Comparison of ENCODE assay signal across 10 cellular contexts in the genomic region with DNA sequence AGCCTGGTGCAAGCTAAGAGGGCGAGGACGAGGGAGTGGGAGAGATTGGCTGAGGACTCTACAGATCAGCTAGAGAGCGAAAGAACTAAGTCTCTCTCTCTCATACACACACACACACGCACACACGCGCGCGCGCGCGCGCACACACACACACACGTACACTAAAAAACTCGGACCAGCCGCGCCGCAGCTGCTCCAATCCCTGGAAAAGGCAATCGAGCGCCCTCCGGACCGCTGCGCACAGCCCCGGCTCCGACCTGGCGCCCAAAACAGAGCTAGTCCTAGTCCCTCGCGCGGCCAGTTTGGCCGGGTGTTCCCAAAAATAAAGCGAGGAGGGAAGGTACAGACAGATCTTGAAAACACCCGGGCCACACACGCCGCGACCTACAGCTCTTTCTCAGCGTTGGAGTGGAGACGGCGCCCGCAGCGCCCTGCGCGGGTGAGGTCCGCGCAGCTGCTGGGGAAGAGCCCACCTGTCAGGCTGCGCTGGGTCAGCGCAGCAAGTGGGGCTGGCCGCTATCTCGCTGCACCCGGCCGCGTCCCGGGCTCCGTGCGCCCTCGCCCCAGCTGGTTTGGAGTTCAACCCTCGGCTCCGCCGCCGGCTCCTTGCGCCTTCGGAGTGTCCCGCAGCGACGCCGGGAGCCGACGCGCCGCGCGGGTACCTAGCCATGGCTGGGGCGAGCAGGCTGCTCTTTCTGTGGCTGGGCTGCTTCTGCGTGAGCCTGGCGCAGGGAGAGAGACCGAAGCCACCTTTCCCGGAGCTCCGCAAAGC. TPM values are rescaled to one million over a fixed set of nuclear protein-coding genes. Genes with fewer than 3 reads are reported as not detected.
DNase-seq lines count a peak whose midpoint lies in the region; ATAC-seq and TF ChIP-seq lines count a peak whose summit lies in the region.
"Had no signal": no experiment of that assay in that cellular context is flagged by ENCODE, and none has a peak within 500 bp of the region (broad histone marks: within the 10 kb centered on the region; RNA-seq: fewer than 3 reads in every experiment).

A gene with protein sequence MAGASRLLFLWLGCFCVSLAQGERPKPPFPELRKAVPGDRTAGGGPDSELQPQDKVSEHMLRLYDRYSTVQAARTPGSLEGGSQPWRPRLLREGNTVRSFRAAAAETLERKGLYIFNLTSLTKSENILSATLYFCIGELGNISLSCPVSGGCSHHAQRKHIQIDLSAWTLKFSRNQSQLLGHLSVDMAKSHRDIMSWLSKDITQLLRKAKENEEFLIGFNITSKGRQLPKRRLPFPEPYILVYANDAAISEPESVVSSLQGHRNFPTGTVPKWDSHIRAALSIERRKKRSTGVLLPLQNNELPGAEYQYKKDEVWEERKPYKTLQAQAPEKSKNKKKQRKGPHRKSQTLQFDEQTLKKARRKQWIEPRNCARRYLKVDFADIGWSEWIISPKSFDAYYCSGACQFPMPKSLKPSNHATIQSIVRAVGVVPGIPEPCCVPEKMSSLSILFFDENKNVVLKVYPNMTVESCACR (plus strand): TSS at position 92 of the 772 bp plus-strand sequence. CDS start 577 bp downstream, at position 669.

- no TSS peak for BruUV-seq in IMR-90 (replicated peaks; lab: Mats Ljungman, UMichigan)

- H3K4me3 ChIP-seq in IMR-90 (ENCODE audit: insufficient read depth, low read depth, low read length) (peak within 1 kb of the TSS; percentile 38), uterus (peak within 1 kb of the TSS in 1 of 2 donors; percentile 33)

- peak within 1 kb of the TSS; percentile 19 for H2AK9ac ChIP-seq in IMR-90 (replicated peaks; ENCODE audit: low read depth, low read length, poor library complexity)

- in situ Hi-C loops in IMR-90 (cut with MboI; ENCODE audit: low sequenced_read_pairs) = no loop called here

- WGBS in IMR-90 (ENCODE audit: extremely low coverage in 2 of 2, insufficient read length in 1 of 2), 2 experiments = 1% methylated on average over 45 of the region's 76 CpGs; no CpG with 5 or more reads in 1 of the 2 experiments

- no peak within 1 kb of the TSS; the same call in 1 of the 2 replicates for H3K23ac ChIP-seq in IMR-90 (ENCODE audit: low read depth, low read length)

- H3K4me1 ChIP-seq in IMR-90 (ENCODE audit: control insufficient read depth, insufficient read depth, low read length) (no peaks in the 10 kb centered on the region; the same call in 1 of the 2 replicates), uterus (peaks cover 0 to 7% of the 10 kb centered on the region in 2 donors)

- no peak within 1 kb of the TSS for H4K8ac ChIP-seq in IMR-90 (ENCODE audit: low read depth in 2 of 2, low read length in 2 of 2)

- DNase-seq in DMS153 treated with DMSO at 0.1 percent for 48 hours (lab: John Stamatoyannopoulos, UW; ENCODE audit: unreplicated experiment) (peak; percentile 43), IMR-90 (peak; percentile 18), amniotic epithelial cell (ENCODE audit: low read depth) (peak; percentile 6), iPS-NIHi11 (ENCODE audit: low spot score) (peak; percentile 20), uterus (no peak), GM20000 (ENCODE audit: low spot score) (no peak), HT-29 (ENCODE audit: low spot score) (no peak)
- DNase-seq in stimulated activated effector memory CD8-positive, alpha-beta T cell treated with anti-CD3 and anti-CD28 coated beads, Interleukin-12 subunit alpha, Interleukin-12 subunit beta, amount 100 ng/mL, for 72 hours (ENCODE audit: low spot score in 2 of 2) = peak in 1 of 2 donors; percentile 49

- H3K79me1 ChIP-seq in IMR-90 (ENCODE audit: low read depth in 1 of 2, low read length in 2 of 2) = no peaks in the 10 kb centered on the region

- H4K91ac ChIP-seq in IMR-90 (ENCODE audit: insufficient read depth, low read depth, low read length) = no peak within 1 kb of the TSS

- H3K27me3 ChIP-seq in IMR-90 (ENCODE audit: control insufficient read depth, insufficient read depth, low read length) (peaks cover 62% of the 10 kb centered on the region), uterus (peaks cover 0 to 22% of the 10 kb centered on the region in 2 donors)

- intact Hi-C loops in IMR-90 (cut with micrococcal nuclease) (no loop called here), uterus (cut with DNase I; ENCODE audit: low total_unique reads) (no loop called here)

- H3K4ac ChIP-seq in IMR-90 (ENCODE audit: low read depth, low read length) = no peak within 1 kb of the TSS

- H4K5ac ChIP-seq in IMR-90 (ENCODE audit: low read depth, low read length) = no peak within 1 kb of the TSS

- TF ChIP-seq POLR2A in IMR-90 (IDR thresholded peaks at IDR 0.05; ENCODE audit: low read depth, low read length) (no peak), uterus (IDR thresholded peaks at IDR 0.05) (no peak)

- no peak within 1 kb of the TSS for H2BK15ac ChIP-seq in IMR-90 (ENCODE audit: low read depth, low read length)

- TF ChIP-seq CTCF in IMR-90 (conservative IDR thresholded peaks at IDR 0.05; ENCODE audit: low read depth, low read length) = no peak
- no peak for TF ChIP-seq CTCF in uterus (IDR thresholded peaks at IDR 0.05)
- TF ChIP-seq CTCF in GM20000 (IDR thresholded peaks at IDR 0.05; ENCODE audit: extremely low read depth, missing control alignments) = no peak

- H2AFZ ChIP-seq in IMR-90 (replicated peaks; ENCODE audit: low read length, poor library complexity) = peak within 1 kb of the TSS; percentile 82

- no peak within 1 kb of the TSS for H3K9ac ChIP-seq in IMR-90 (ENCODE audit: low read depth, low read length)

- H3K14ac ChIP-seq in IMR-90 (replicated peaks; ENCODE audit: low read depth, low read length) = no peak within 1 kb of the TSS

- no peaks in the 10 kb centered on the region for H3K36me3 Mint-ChIP-seq in stimulated activated effector memory CD8-positive, alpha-beta T cell treated with anti-CD3 and anti-CD28 coated beads, Interleukin-12 subunit alpha, Interleukin-12 subunit beta, amount 100 ng/mL, for 72 hours

- H2BK5ac ChIP-seq in IMR-90 (ENCODE audit: low read depth, low read length, poor library complexity, severe bottlenecking) = no peak within 1 kb of the TSS

- H3K9me3 Mint-ChIP-seq in stimulated activated effector memory CD8-positive, alpha-beta T cell treated with anti-CD3 and anti-CD28 coated beads, Interleukin-12 subunit alpha, Interleukin-12 subunit beta, amount 100 ng/mL, for 72 hours = no peaks in the 10 kb centered on the region

- POLR2A ChIA-PET in IMR-90 (lab: Charles Lee; ENCODE audit: unreplicated experiment) = no interaction called here

- CTCF ChIA-PET in IMR-90 (lab: Yijun Ruan, JAX) = interaction anchor here (0.6 to 1.3 kb wide), 8 partner anchors 8 to 668 kb away, joined by 3 to 8 read pairs (median 3); no protein-coding TSS in a partner anchor

- peak within 1 kb of the TSS; percentile 70 for H3K4me3 Mint-ChIP-seq in stimulated activated effector memory CD8-positive, alpha-beta T cell treated with anti-CD3 and anti-CD28 coated beads, Interleukin-12 subunit alpha, Interleukin-12 subunit beta, amount 100 ng/mL, for 72 hours

- no peaks in the 10 kb centered on the region for H3K9me1 ChIP-seq in IMR-90 (ENCODE audit: insufficient read depth, low read length)

- no peak for TF ChIP-seq RAD21 in IMR-90 (IDR thresholded peaks at IDR 0.05; ENCODE audit: low read length)

- no peak within 1 kb of the TSS for H3K56ac ChIP-seq in IMR-90 (ENCODE audit: extremely low read depth, insufficient read depth, low read length)

- H3K36me3 ChIP-seq in IMR-90 (ENCODE audit: control insufficient read depth, insufficient read depth, low read length) = no peaks in the 10 kb centered on the region
- no peaks in the 10 kb centered on the region for H3K36me3 ChIP-seq in uterus

- no peak within 1 kb of the TSS for H3K18ac ChIP-seq in IMR-90 (ENCODE audit: low read depth, low read length)

- no peak within 1 kb of the TSS for H2AK5ac ChIP-seq in IMR-90 (ENCODE audit: low read depth, low read length)

- no peak within 1 kb of the TSS for H3K27ac Mint-ChIP-seq in stimulated activated effector memory CD8-positive, alpha-beta T cell treated with anti-CD3 and anti-CD28 coated beads, Interleukin-12 subunit alpha, Interleukin-12 subunit beta, amount 100 ng/mL, for 72 hours

- H2BK120ac ChIP-seq in IMR-90 (ENCODE audit: low read depth, low read length) = no peak within 1 kb of the TSS

- H3K27ac ChIP-seq in IMR-90 (ENCODE audit: insufficient read depth, low read length) (no peak within 1 kb of the TSS), uterus (no peak within 1 kb of the TSS)

- peaks cover 17% of the 10 kb centered on the region for H3K4me1 Mint-ChIP-seq in stimulated activated effector memory CD8-positive, alpha-beta T cell treated with anti-CD3 and anti-CD28 coated beads, Interleukin-12 subunit alpha, Interleukin-12 subunit beta, amount 100 ng/mL, for 72 hours

- peak; percentile 69 for ATAC-seq in IMR-90 (ENCODE audit: low read depth)
- peak; percentile 46 for ATAC-seq in stimulated activated effector memory CD8-positive, alpha-beta T cell treated with anti-CD3 and anti-CD28 coated beads, Interleukin-12 subunit alpha, Interleukin-12 subunit beta, amount 100 ng/mL, for 72 hours

- H2BK20ac ChIP-seq in IMR-90 (ENCODE audit: low read depth, low read length) = no peak within 1 kb of the TSS

- dilution Hi-C loops in IMR-90 (cut with HindIII; ENCODE audit: low sequenced_read_pairs, unreplicated experiment) = no loop called here

- H3K4me2 ChIP-seq in IMR-90 (ENCODE audit: low read depth, low read length) = peak within 1 kb of the TSS; percentile 83

- H3K9me3 ChIP-seq in IMR-90 (ENCODE audit: control insufficient read depth, insufficient read depth, low read length) (no peaks in the 10 kb centered on the region), uterus (no peaks in the 10 kb centered on the region)

- no peaks in the 10 kb centered on the region for H4K20me1 ChIP-seq in IMR-90 (ENCODE audit: insufficient read depth, low read length)

TF ChIP-seq in IMR-90, 13 proteins besides CTCF, POLR2A, EP300 and RAD21 (continues in another document):
- TF ChIP-seq SMC3 (IDR thresholded peaks at IDR 0.05; ENCODE audit: low read depth, low read length) = no peak
- no peak for TF ChIP-seq FOS (IDR thresholded peaks at IDR 0.05; ENCODE audit: low read depth, low read length)
- no peak for TF ChIP-seq BHLHE40 (IDR thresholded peaks at IDR 0.05; ENCODE audit: low read depth, low read length)
- TF ChIP-seq, protein P1, sequence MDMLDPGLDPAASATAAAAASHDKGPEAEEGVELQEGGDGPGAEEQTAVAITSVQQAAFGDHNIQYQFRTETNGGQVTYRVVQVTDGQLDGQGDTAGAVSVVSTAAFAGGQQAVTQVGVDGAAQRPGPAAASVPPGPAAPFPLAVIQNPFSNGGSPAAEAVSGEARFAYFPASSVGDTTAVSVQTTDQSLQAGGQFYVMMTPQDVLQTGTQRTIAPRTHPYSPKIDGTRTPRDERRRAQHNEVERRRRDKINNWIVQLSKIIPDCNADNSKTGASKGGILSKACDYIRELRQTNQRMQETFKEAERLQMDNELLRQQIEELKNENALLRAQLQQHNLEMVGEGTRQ (IDR thresholded peaks at IDR 0.05; ENCODE audit: low read depth, low read length) = no peak
- TF ChIP-seq CEBPB (IDR thresholded peaks at IDR 0.05; ENCODE audit: low read depth, low read length) = no peak
- TF ChIP-seq CHD1 (IDR thresholded peaks at IDR 0.05; ENCODE audit: low read depth, low read length) = no peak
- TF ChIP-seq MXI1 (IDR thresholded peaks at IDR 0.05; ENCODE audit: borderline replicate concordance, low read depth, low read length) = no peak

RNA-seq across cellular contexts. Expression of the gene that starts here (rescaled TPM):
- total RNA-seq in IMR-90 (2012; rRNA removed) = under 0.01 TPM in 2 replicates
- 0.04 and 0.10 TPM in 2 replicates for polyA plus RNA-seq in IMR-90 (2012; rRNA removed)
- polyA plus RNA-seq in IMR-90 (2012; cell fraction: cytosol; rRNA removed) = 0.01 TPM in 1 of 2 replicates, not detected in the other
- 0.08 and 0.72 TPM in 2 replicates for polyA plus RNA-seq in IMR-90 (2012; cell fraction: nucleus; rRNA removed; ENCODE audit: low replicate concordance)
- 1 to 10 TPM in 1 of 4 donors, not detected in 3; 1.3 TPM for total RNA-seq in uterus
- total RNA-seq in HT-29 (2014; rRNA removed; shearing (Covaris generic)) = not detected in 2 replicates
- total RNA-seq: M059J, pulmonary artery endothelial cell had no signal

Comparison
In these comparisons a context has a peak if more than half of its experiments do, and no peak if none do; other contexts are left out.
1. Peak in DNase-seq, ATAC-seq, H3K4me3 ChIP-seq and H3K4me2 ChIP-seq in IMR-90; RNA of the gene not detected or under 1 TPM.
2. DNase-seq: peak in DMS153 treated with DMSO at 0.1 percent for 48 hours (single experiment), amniotic epithelial cell (single experiment) and iPS-NIHi11 (single experiment); none in uterus (0 of 2), GM20000 (single experiment) and HT-29 (single experiment).